22 cellular contexts compared by ENCODE assay signal in genomic region chr1:162193815-162194214, GRCh38.
DNase-seq lines count a peak whose midpoint lies in the region; ATAC-seq, FAIRE-seq and TF ChIP-seq lines count a peak whose summit lies in the region.
"Had no signal": no experiment of that assay in that cellular context is flagged by ENCODE, and none has a peak within 500 bp of the region (broad histone marks: within the 10 kb centered on the region; RNA-seq: fewer than 3 reads in every experiment).

No MANE protein-coding gene starts in this region.

- no peak overlapping the region for H3K4me3 ChIP-seq in mesendoderm (ENCODE audit: low read length)
- H3K4me3 ChIP-seq: gastroesophageal sphincter had no signal

- no peak overlapping the region for H4K5ac ChIP-seq in mesendoderm (ENCODE audit: low read length)

- no peak for TF ChIP-seq CTCF in D721Med (IDR thresholded peaks at IDR 0.05; ENCODE audit: insufficient read depth, missing control alignments)
- TF ChIP-seq CTCF in VCaP (conservative IDR thresholded peaks at IDR 0.05), result no peak
- no peak for TF ChIP-seq CTCF in MCF 10A (IDR thresholded peaks at IDR 0.05; ENCODE audit: unreplicated experiment)

- FAIRE-seq in D721Med (lab: Jason Lieb, UNC) (peak; percentile 84), GM12892 (lab: Jason Lieb, UNC) (no peak)
- FAIRE-seq: endothelial cell of umbilical vein, GM19239, keratinocyte, urothelium cell line had no signal

- H2AK5ac ChIP-seq in mesendoderm (ENCODE audit: low read length), result no peak overlapping the region

- TF ChIP-seq POLR2A in GM12892 (IDR thresholded peaks at IDR 0.05; ENCODE audit: low read depth, low read length), result no peak

- intact Hi-C loops in MCF 10A (cut with micrococcal nuclease), result no loop called here

- H3K4me3 Mint-ChIP-seq in MCF 10A (ENCODE audit: unreplicated experiment), result no peak overlapping the region
- H3K4me3 Mint-ChIP-seq: activated naive CD8-positive, alpha-beta T cell treated with anti-CD3 and anti-CD28 coated beads for 36 hours; central memory CD8-positive, alpha-beta T cell; natural killer cell; stimulated activated naive B cell treated with anti-CD40 and anti-IgM and Interleukin-4, amounts not matched to agents 10 μg/mL and 1 μg/mL and 100 μg/mL, for 72 hours had no signal

- POLR2A ChIA-PET in MCF 10A (lab: Yijun Ruan, JAX), result interaction anchor here (1.2 kb wide), 1 partner anchor 41 kb away, joined by 3 read pairs; no protein-coding TSS in a partner anchor

- H3K79me1 ChIP-seq in mesendoderm (ENCODE audit: low read length), result peaks cover 7% of the 10 kb centered on the region

- no peaks in the 10 kb centered on the region for H3K27me3 Mint-ChIP-seq in MCF 10A (ENCODE audit: insufficient read depth, unreplicated experiment)

- peak overlapping the region; percentile 61 for H3K18ac ChIP-seq in mesendoderm (ENCODE audit: low read length)

- no peak overlapping the region for H3K56ac ChIP-seq in mesendoderm (ENCODE audit: low read length)

- no peak overlapping the region for H2BK15ac ChIP-seq in mesendoderm (replicated peaks; ENCODE audit: low read depth)

- H3K36me3 ChIP-seq in mesendoderm (ENCODE audit: control insufficient read depth, insufficient read depth, low read length), result no peaks in the 10 kb centered on the region
- H3K36me3 ChIP-seq: gastroesophageal sphincter had no signal

- BruUV-seq in MCF 10A (replicated peaks; lab: Mats Ljungman, UMichigan), result no TSS peak

- no peak overlapping the region for H3K9ac ChIP-seq in mesendoderm (ENCODE audit: low read length)

- peak; percentile 51 for DNase-seq in D721Med (ENCODE audit: insufficient read length, low spot score)
- peak; percentile 52 to 85 for DNase-seq in NCI-H187 (lab: John Stamatoyannopoulos, UW)
- peak; percentile 54 for DNase-seq in mesendoderm
- no peak for DNase-seq in MCF 10A (ENCODE audit: unreplicated experiment)
- DNase-seq in GM12892 (ENCODE audit: insufficient read length), result no peak
- DNase-seq in putamen (ENCODE audit: low spot score), result no peak
- DNase-seq: activated CD4-positive, alpha-beta T cell treated with anti-CD3 and anti-CD28 coated beads for 1 hour; activated naive CD8-positive, alpha-beta T cell treated with anti-CD3 and anti-CD28 coated beads for 36 hours; GDM1; natural killer cell; NCI-H1048; PC-3; stimulated activated naive B cell treated with anti-CD40 and anti-IgM and Interleukin-4, amounts not matched to agents 10 μg/mL and 1 μg/mL and 100 μg/mL, for 72 hours had no signal

- no peaks in the 10 kb centered on the region for H3K27me3 ChIP-seq in mesendoderm (ENCODE audit: insufficient read depth, low read length, poor library complexity)
- H3K27me3 ChIP-seq: gastroesophageal sphincter had no signal

- WGBS in mesendoderm (ENCODE audit: extremely low coverage, insufficient coverage, low lambda C conversion rate), result no CpG with 5 or more reads among the region's 3 CpGs

- no peak overlapping the region for H3K27ac Mint-ChIP-seq in MCF 10A (ENCODE audit: low read depth, unreplicated experiment)
- H3K27ac Mint-ChIP-seq: activated naive CD8-positive, alpha-beta T cell treated with anti-CD3 and anti-CD28 coated beads for 36 hours; natural killer cell; stimulated activated naive B cell treated with anti-CD40 and anti-IgM and Interleukin-4, amounts not matched to agents 10 μg/mL and 1 μg/mL and 100 μg/mL, for 72 hours had no signal

- peaks cover 2% of the 10 kb centered on the region for H3K79me2 ChIP-seq in mesendoderm (ENCODE audit: control insufficient read depth, insufficient read depth, low read length)

- CTCF ChIA-PET in MCF 10A (lab: Yijun Ruan, JAX), result interaction anchor here (0.7 to 1.2 kb wide), 2 partner anchors 8 to 12 kb away, joined by 3 read pairs; no protein-coding TSS in a partner anchor

- H2BK120ac ChIP-seq in mesendoderm (ENCODE audit: low read depth, low read length), result no peak overlapping the region

- no peak for ATAC-seq in HG02870 (IDR thresholded peaks at IDR 0.05; ENCODE audit: unreplicated experiment)
- ATAC-seq: gastroesophageal sphincter; natural killer cell; PC-3; sciatic nerve; stimulated activated naive B cell treated with anti-CD40 and anti-IgM and Interleukin-4, amounts not matched to agents 10 μg/mL and 1 μg/mL and 100 μg/mL, for 72 hours had no signal

- H3K23ac ChIP-seq in mesendoderm (ENCODE audit: low read length), result no peak overlapping the region

- no peaks in the 10 kb centered on the region for H3K4me1 Mint-ChIP-seq in MCF 10A (ENCODE audit: insufficient read depth, unreplicated experiment)
- H3K4me1 Mint-ChIP-seq: activated naive CD8-positive, alpha-beta T cell treated with anti-CD3 and anti-CD28 coated beads for 36 hours; central memory CD8-positive, alpha-beta T cell; natural killer cell; stimulated activated naive B cell treated with anti-CD40 and anti-IgM and Interleukin-4, amounts not matched to agents 10 μg/mL and 1 μg/mL and 100 μg/mL, for 72 hours had no signal

- H3K9me3 Mint-ChIP-seq in MCF 10A (ENCODE audit: unreplicated experiment), result no peaks in the 10 kb centered on the region
- H3K9me3 Mint-ChIP-seq: activated naive CD8-positive, alpha-beta T cell treated with anti-CD3 and anti-CD28 coated beads for 36 hours; central memory CD8-positive, alpha-beta T cell; natural killer cell; stimulated activated naive B cell treated with anti-CD40 and anti-IgM and Interleukin-4, amounts not matched to agents 10 μg/mL and 1 μg/mL and 100 μg/mL, for 72 hours had no signal

- H3K4me2 ChIP-seq in mesendoderm (ENCODE audit: low read length), result no peak overlapping the region

- no peak overlapping the region for H2BK5ac ChIP-seq in mesendoderm (ENCODE audit: low read length)

- no peak overlapping the region for H3K4ac ChIP-seq in mesendoderm (ENCODE audit: low read depth, low read length)

- peaks cover 19% of the 10 kb centered on the region for H3K4me1 ChIP-seq in mesendoderm (ENCODE audit: control insufficient read depth, low read depth, low read length)

- no peak overlapping the region for H4K8ac ChIP-seq in mesendoderm (ENCODE audit: low read depth, low read length)

- H3K36me3 Mint-ChIP-seq in MCF 10A (ENCODE audit: insufficient read depth, unreplicated experiment), result no peaks in the 10 kb centered on the region
- H3K36me3 Mint-ChIP-seq: activated naive CD8-positive, alpha-beta T cell treated with anti-CD3 and anti-CD28 coated beads for 36 hours; natural killer cell; stimulated activated naive B cell treated with anti-CD40 and anti-IgM and Interleukin-4, amounts not matched to agents 10 μg/mL and 1 μg/mL and 100 μg/mL, for 72 hours had no signal

- H3K27ac ChIP-seq in VCaP (peak overlapping the region; percentile 86), mesendoderm (ENCODE audit: low read depth, low read length) (no peak overlapping the region)
- H3K27ac ChIP-seq: gastroesophageal sphincter had no signal

Comparison
In these comparisons a context has a peak if more than half of its experiments do, and no peak if none do; other contexts are left out.
1. DNase-seq: peak in D721Med (single experiment), NCI-H187 (2 of 2) and mesendoderm (single experiment); none in MCF 10A (single experiment), GM12892 (single experiment) and putamen (single experiment).